16 cellular contexts compared by ENCODE assay signal in the genomic region with DNA sequence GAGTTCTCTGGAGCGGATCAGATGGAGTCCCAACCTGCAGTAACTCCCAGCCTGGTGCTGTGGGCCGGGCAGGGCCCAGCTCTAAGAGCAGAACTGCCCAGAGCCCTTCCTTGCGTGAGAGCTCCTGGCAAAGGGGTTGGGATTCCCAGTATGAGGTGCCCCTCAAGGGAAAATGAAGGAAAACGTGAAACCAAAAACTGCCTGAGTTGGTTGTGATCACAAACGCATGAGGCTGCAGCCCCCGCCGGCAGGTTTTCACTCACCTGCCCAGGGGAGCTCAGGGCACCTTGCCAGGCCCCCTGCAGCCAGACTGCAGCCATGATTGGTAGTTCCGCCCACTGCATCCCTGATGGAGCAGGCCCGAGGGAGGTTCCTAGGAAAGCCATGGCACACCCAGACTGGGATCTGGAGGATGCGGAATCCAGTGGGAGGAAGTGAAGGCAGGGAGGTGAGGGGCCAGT.
"Had no signal": no experiment of that assay in that cellular context is flagged by ENCODE, and none has a peak within 500 bp of the region (broad histone marks: within the 10 kb centered on the region; RNA-seq: fewer than 3 reads in every experiment).

No MANE protein-coding gene starts in this region.

- ATAC-seq: activated CD4-positive, alpha-beta T cell treated with anti-CD3 and anti-CD28 coated beads for 36 hours; esophagus mucosa; mucosa of descending colon; stimulated activated naive CD8-positive, alpha-beta T cell treated with anti-CD3 and anti-CD28 coated beads, Interleukin-15, Interleukin-2, amounts not matched to agents 100 U/mL and 50 U/mL, for 24 hours had no signal

- DNase-seq: activated CD4-positive, alpha-beta memory T cell treated with anti-CD3 and anti-CD28 coated beads, Interleukin-2, amount 10 ng/mL, durations not matched to agents 7 days and 5 days; activated CD4-positive, alpha-beta T cell treated with anti-CD3 and anti-CD28 coated beads for 36 hours; activated naive CD8-positive, alpha-beta T cell treated with anti-CD3 and anti-CD28 coated beads, Interleukin-2, amount 10 ng/mL, durations not matched to agents 7 days and 5 days; activated T-cell treated with anti-CD3 and anti-CD28 coated beads, Interleukin-2, amount 50 U/mL, for 48 hours; anterior cingulate cortex; hippocampal formation; mucosa of descending colon; stimulated activated CD4-positive, alpha-beta T cell treated with anti-CD3 and anti-CD28 coated beads, Interleukin-4, amount 100 ng/mL, for 1 hour; stimulated activated CD8-positive, alpha-beta memory T cell treated with anti-CD3 and anti-CD28 coated beads, Interleukin-4, amount 100 ng/mL, for 48 hours; stimulated activated naive CD8-positive, alpha-beta T cell treated with anti-CD3 and anti-CD28 coated beads, Interleukin-15, Interleukin-2, amounts not matched to agents 100 U/mL and 50 U/mL, for 24 hours; T-helper 9 cell had no signal

- H3K4me3 ChIP-seq: breast epithelium, dorsolateral prefrontal cortex, lung, mucosa of descending colon had no signal

- H3K27me3 ChIP-seq: breast epithelium had no signal

- H3K36me3 ChIP-seq: breast epithelium, WERI-Rb-1 had no signal

- H3K27ac ChIP-seq: breast epithelium, dorsolateral prefrontal cortex, WERI-Rb-1 had no signal

- H3K9me3 ChIP-seq: breast epithelium, mucosa of descending colon had no signal

- H3K4me1 ChIP-seq: breast epithelium had no signal
